In genomic region chr1:27318596-27318995, GRCh38 we compare ENCODE assay signal across 20 cellular contexts. TPM values are rescaled to one million over a fixed set of nuclear protein-coding genes. Genes with fewer than 3 reads are reported as not detected.
DNase-seq lines count a peak whose midpoint lies in the region.
"Had no signal": no experiment of that assay in that cellular context is flagged by ENCODE, and none has a peak within 500 bp of the region (broad histone marks: within the 10 kb centered on the region; RNA-seq: fewer than 3 reads in every experiment).

No MANE protein-coding gene starts in this region.

- DNase-seq in AG20443 (ENCODE audit: low spot score) (peak; percentile 59), NCI-H2171 (lab: John Stamatoyannopoulos, UW) (peak; percentile 31), cerebellar cortex (ENCODE audit: low spot score) (peak; percentile 98), GM19238 (ENCODE audit: insufficient read length, low spot score) (no peak), NCI-H1436 (lab: John Stamatoyannopoulos, UW) (no peak)
- DNase-seq in stimulated activated naive CD4-positive, alpha-beta T cell treated with Interleukin-2 at 50 U/mL for 16 hours (lab: John Stamatoyannopoulos, UW), result no peak
- DNase-seq in activated T-cell treated with anti-CD3 and anti-CD28 coated beads, Interleukin-2, amount 50 U/mL, for 24 hours, result no peak
- DNase-seq: activated CD4-positive, alpha-beta memory T cell treated with anti-CD3 and anti-CD28 coated beads, Interleukin-2, amount 10 ng/mL, durations not matched to agents 7 days and 5 days; amniotic stem cell; erythroblast; hippocampal formation; naive B cell; NCI-H1092; NCI-H226; PC-3 had no signal

- 80 to 100% methylated on average over 1 of the region's 1 CpG for WGBS in mesodermal cell (ENCODE audit: insufficient coverage in 2 of 2), 2 experiments

- H3K36me3 ChIP-seq in mesodermal cell (ENCODE audit: control insufficient read depth, insufficient read depth, low read length), result no peaks in the 10 kb centered on the region
- H3K36me3 ChIP-seq: vagina had no signal

- H3K9me3 ChIP-seq in mesodermal cell (ENCODE audit: control insufficient read depth, low read length), result no peaks in the 10 kb centered on the region
- H3K9me3 ChIP-seq: vagina had no signal

- H3K4me1 Mint-ChIP-seq in activated T-cell treated with anti-CD3 and anti-CD28 coated beads, Interleukin-2, amount 50 U/mL, for 24 hours (ENCODE audit: low read depth), result peaks cover 12% of the 10 kb centered on the region

- peaks cover 15% of the 10 kb centered on the region for H3K36me3 Mint-ChIP-seq in activated T-cell treated with anti-CD3 and anti-CD28 coated beads, Interleukin-2, amount 50 U/mL, for 24 hours (ENCODE audit: low read depth)
- H3K36me3 Mint-ChIP-seq: naive B cell had no signal

- peak overlapping the region; percentile 24 for H3K27ac ChIP-seq in mesodermal cell (ENCODE audit: low read depth, low read length, severe bottlenecking)
- H3K27ac ChIP-seq: vagina had no signal

- H3K4me3 Mint-ChIP-seq in activated T-cell treated with anti-CD3 and anti-CD28 coated beads, Interleukin-2, amount 50 U/mL, for 24 hours, result no peak overlapping the region
- H3K4me3 Mint-ChIP-seq: activated CD4-positive, alpha-beta memory T cell treated with anti-CD3 and anti-CD28 coated beads, Interleukin-2, amount 10 ng/mL, durations not matched to agents 7 days and 5 days; activated T-helper 17 cell treated with anti-CD3 and anti-CD28 coated beads, Interleukin-2, amount 50 U/mL, for 72 hours; stimulated activated naive CD8-positive, alpha-beta T cell treated with anti-CD3 and anti-CD28 coated beads, Interleukin-15, Interleukin-2, amounts not matched to agents 100 ng/mL and 50 ng/mL, for 24 hours had no signal

- H3K27ac Mint-ChIP-seq in activated T-cell treated with anti-CD3 and anti-CD28 coated beads, Interleukin-2, amount 50 U/mL, for 24 hours, result no peak overlapping the region
- H3K27ac Mint-ChIP-seq: activated CD4-positive, alpha-beta memory T cell treated with anti-CD3 and anti-CD28 coated beads, Interleukin-2, amount 10 ng/mL, durations not matched to agents 7 days and 5 days; naive B cell; stimulated activated naive CD8-positive, alpha-beta T cell treated with anti-CD3 and anti-CD28 coated beads, Interleukin-15, Interleukin-2, amounts not matched to agents 100 ng/mL and 50 ng/mL, for 24 hours had no signal

- no peaks in the 10 kb centered on the region for H3K27me3 Mint-ChIP-seq in activated T-cell treated with anti-CD3 and anti-CD28 coated beads, Interleukin-2, amount 50 U/mL, for 24 hours
- H3K27me3 Mint-ChIP-seq: stimulated activated naive CD8-positive, alpha-beta T cell treated with anti-CD3 and anti-CD28 coated beads, Interleukin-15, Interleukin-2, amounts not matched to agents 100 ng/mL and 50 ng/mL, for 24 hours had no signal

- H3K9me3 Mint-ChIP-seq in activated T-cell treated with anti-CD3 and anti-CD28 coated beads, Interleukin-2, amount 50 U/mL, for 24 hours, result no peaks in the 10 kb centered on the region
- H3K9me3 Mint-ChIP-seq: activated CD4-positive, alpha-beta memory T cell treated with anti-CD3 and anti-CD28 coated beads, Interleukin-2, amount 10 ng/mL, durations not matched to agents 7 days and 5 days; activated T-helper 17 cell treated with anti-CD3 and anti-CD28 coated beads, Interleukin-2, amount 50 U/mL, for 72 hours; naive B cell; stimulated activated naive CD8-positive, alpha-beta T cell treated with anti-CD3 and anti-CD28 coated beads, Interleukin-15, Interleukin-2, amounts not matched to agents 100 ng/mL and 50 ng/mL, for 24 hours had no signal

- peaks cover 7% of the 10 kb centered on the region for H3K4me1 ChIP-seq in mesodermal cell (ENCODE audit: control insufficient read depth, insufficient read depth, low read length, poor library complexity, severe bottlenecking)

- H3K4me3 ChIP-seq in mesodermal cell (ENCODE audit: extremely low read depth, insufficient read depth, low read length, poor library complexity, severe bottlenecking), result no peak overlapping the region
- H3K4me3 ChIP-seq: vagina had no signal

RNA-seq across cellular contexts. Expression of gene TMEM222, which starts 3.4 kb away (rescaled TPM):
- 22.3 TPM for polyA plus RNA-seq in mesodermal cell (2013, experiment 1 of 2)
- polyA plus RNA-seq in mesodermal cell (2013, experiment 2 of 2), result 17.3 TPM

RNA-seq across cellular contexts. Expression of gene SYTL1, which starts 23.2 kb away (rescaled TPM):
- polyA plus RNA-seq in mesodermal cell (2013, experiment 1 of 2), result 4.2 TPM
- 5.4 TPM for polyA plus RNA-seq in mesodermal cell (2013, experiment 2 of 2)

RNA-seq across cellular contexts. Expression of gene MAP3K6, which starts 48.2 kb away (rescaled TPM):
- 26.4 TPM for polyA plus RNA-seq in mesodermal cell (2013, experiment 1 of 2)
- 19.3 TPM for polyA plus RNA-seq in mesodermal cell (2013, experiment 2 of 2)

RNA-seq across cellular contexts. Expression of gene FCN3, which starts 56.0 kb away (rescaled TPM):
- 131 TPM for polyA plus RNA-seq in mesodermal cell (2013, experiment 1 of 2)
- polyA plus RNA-seq in mesodermal cell (2013, experiment 2 of 2), result 74.3 TPM
- polyA plus RNA-seq: AG04450 had no signal

Comparison
In these comparisons a context has a peak if more than half of its experiments do, and no peak if none do; other contexts are left out.
1. DNase-seq: peak in AG20443 (single experiment), NCI-H2171 (single experiment) and cerebellar cortex (single experiment); none in GM19238 (single experiment), NCI-H1436 (single experiment), stimulated activated naive CD4-positive, alpha-beta T cell treated with Interleukin-2 at 50 U/mL for 16 hours (single experiment) and activated T-cell treated with anti-CD3 and anti-CD28 coated beads, Interleukin-2, amount 50 U/mL, for 24 hours (single experiment).